Comparison of ENCODE assay signal across 1 cellular context in genomic region chr6:43910149-43910637, GRCh38.
TF ChIP-seq lines count a peak whose summit lies in the region.

No MANE protein-coding gene starts in this region.

TF ChIP-seq in HCT116, 20 proteins besides CTCF, POLR2A, EP300 and RAD21 (continued from another document):
- no peak for TF ChIP-seq REST (IDR thresholded peaks at IDR 0.05; ENCODE audit: low read depth)
- TF ChIP-seq EZH2 (IDR thresholded peaks at IDR 0.05), result no peak
- TF ChIP-seq SP1 (IDR thresholded peaks at IDR 0.05; ENCODE audit: low read depth), result no peak
- TF ChIP-seq ZNF274 (IDR thresholded peaks at IDR 0.05; ENCODE audit: low read depth, low read length), result no peak
- no peak for TF ChIP-seq ATF3 (IDR thresholded peaks at IDR 0.05)
- TF ChIP-seq ZBTB33 (IDR thresholded peaks at IDR 0.05; ENCODE audit: extremely low read depth, insufficient replicate concordance, low read length), result no peak
- no peak for TF ChIP-seq JUND (IDR thresholded peaks at IDR 0.05)
- no peak for TF ChIP-seq CEBPB (IDR thresholded peaks at IDR 0.05; ENCODE audit: low read depth)
- TF ChIP-seq TCF7L2 (IDR thresholded peaks at IDR 0.05; ENCODE audit: borderline replicate concordance, extremely low read depth, insufficient read depth, insufficient read length), result no peak
- no peak for TF ChIP-seq POLR2AphosphoS5 (IDR thresholded peaks at IDR 0.05; ENCODE audit: low read depth, low read length)
- TF ChIP-seq SRF (IDR thresholded peaks at IDR 0.05; ENCODE audit: low read depth), result no peak
